In genomic region chr13:69040898-69041297, GRCh38 we compare ENCODE assay signal across 4 cellular contexts.
"Had no signal": no experiment of that assay in that cellular context is flagged by ENCODE, and none has a peak within 500 bp of the region (broad histone marks: within the 10 kb centered on the region; RNA-seq: fewer than 3 reads in every experiment).

No MANE protein-coding gene starts in this region.

- H3K27ac ChIP-seq: HL-60 had no signal

- DNase-seq: IMR-90, KBM-7 had no signal

- H3K4me3 ChIP-seq: K562 had no signal
